15 cellular contexts compared by ENCODE assay signal in genomic region chr3:47791193-47791855, GRCh38. TPM values are rescaled to one million over a fixed set of nuclear protein-coding genes. Genes with fewer than 3 reads are reported as not detected.
DNase-seq lines count a peak whose midpoint lies in the region; ATAC-seq, FAIRE-seq and TF ChIP-seq lines count a peak whose summit lies in the region.
"Had no signal": no experiment of that assay in that cellular context is flagged by ENCODE, and none has a peak within 500 bp of the region (broad histone marks: within the 10 kb centered on the region; RNA-seq: fewer than 3 reads in every experiment).

No MANE protein-coding gene starts in this region.

- no peak for ATAC-seq in K562

- no peaks in the 10 kb centered on the region for H3K79me1 ChIP-seq in H9 (ENCODE audit: insufficient read depth, low read depth, low read length, poor library complexity, severe bottlenecking)

- H3K4me3 Mint-ChIP-seq in H9 = no peak overlapping the region

- H4K20me1 ChIP-seq in K562 (replicated peaks; ENCODE audit: control insufficient read depth, insufficient read depth, low read length) (no peaks in the 10 kb centered on the region), H9 (ENCODE audit: control insufficient read depth, insufficient read depth, insufficient read length) (no peaks in the 10 kb centered on the region)

- H3K27ac Mint-ChIP-seq in H9 = no peak overlapping the region

- H3K36me3 ChIP-seq in K562 (ENCODE audit: control insufficient read depth, insufficient read depth, low read length) (no peaks in the 10 kb centered on the region), SJCRH30 (no peaks in the 10 kb centered on the region)
- H3K36me3 ChIP-seq: BE2C, HAP-1 had no signal

- no peaks in the 10 kb centered on the region for H3K27me3 ChIP-seq in K562 (ENCODE audit: control insufficient read depth in 2 of 2, insufficient read depth in 2 of 2, low read length in 2 of 2)
- H3K27me3 ChIP-seq in H9 (ENCODE audit: insufficient read depth, low read length) = no peaks in the 10 kb centered on the region
- H3K27me3 ChIP-seq in SJCRH30 = no peaks in the 10 kb centered on the region
- H3K27me3 ChIP-seq: BE2C had no signal

- H3K79me2 ChIP-seq in K562 (ENCODE audit: control insufficient read depth, insufficient read depth, low read length) = no peaks in the 10 kb centered on the region
- H3K79me2 ChIP-seq in H9 (ENCODE audit: insufficient read depth, low read length) = no peaks in the 10 kb centered on the region

- no peak overlapping the region for H3K9ac ChIP-seq in K562 (ENCODE audit: insufficient read depth in 1 of 2, low read depth in 2 of 2, low read length in 2 of 2)
- no peak overlapping the region for H3K9ac ChIP-seq in H9 (ENCODE audit: extremely low read depth, insufficient read length, low read length)

- TF ChIP-seq RAD21 in K562 (CRISPR knock-in tag; conservative IDR thresholded peaks at IDR 0.05 in 1 of 2, IDR thresholded peaks at IDR 0.05 in 1 of 2) = no peak

- peak; percentile 18 for DNase-seq in DMS79 (lab: John Stamatoyannopoulos, UW)
- peak; percentile 35 for DNase-seq in KBM-7
- DNase-seq in K562 (ENCODE audit: extremely low read depth in 1 of 4, low spot score in 3 of 4) = no peak
- peak; percentile 47 for DNase-seq in renal cortical epithelial cell (ENCODE audit: low read depth)
- no peak for DNase-seq in H9
- no peak for DNase-seq in SJCRH30
- no peak for DNase-seq in SKM-1 treated with dmso at 0.1 percent for 144 hours (lab: John Stamatoyannopoulos, UW; ENCODE audit: unreplicated experiment)
- DNase-seq: BE2C, NCI-H1436 treated with DMSO at 0.1 percent for 48 hours, NCI-H2081, NCI-H510A treated with DMSO at 0.1 percent for 48 hours, NCI-H82, T-helper 9 cell had no signal

- no TSS peak for BruUV-seq in K562 (replicated peaks; lab: Mats Ljungman, UMichigan)

- CTCF ChIA-PET in K562 (lab: Yijun Ruan, JAX; ENCODE audit: low intra/inter-chr PET ratio) = interaction anchor here (0.6 kb wide), 1 partner anchor 361 kb away, joined by 4 read pairs; no protein-coding TSS in a partner anchor

- no peak overlapping the region for H3K23ac ChIP-seq in H9 (ENCODE audit: insufficient read length, low read depth, low read length)

- TF ChIP-seq CTCF in K562 (IDR thresholded peaks at IDR 0.05 in 2 of 3, conservative IDR thresholded peaks at IDR 0.05 in 1 of 3; ENCODE audit: insufficient read depth in 2 of 3, low read depth in 1 of 3, low read length in 3 of 3) = no peak
- no peak for TF ChIP-seq CTCF in H9 (conservative IDR thresholded peaks at IDR 0.05)

- no peak overlapping the region for H3K4me3 ChIP-seq in K562
- no peak overlapping the region for H3K4me3 ChIP-seq in SJCRH30
- H3K4me3 ChIP-seq: HAP-1 had no signal

- no peak overlapping the region for H3K18ac ChIP-seq in H9 (ENCODE audit: insufficient read length, low read depth, low read length)

- no peaks in the 10 kb centered on the region; a peak in 1 of 7 replicates for H3K36me3 Mint-ChIP-seq in H9 (ENCODE audit: insufficient read depth in 1 of 3, low read depth in 3 of 3)

- no peak overlapping the region for H2AK5ac ChIP-seq in H9 (ENCODE audit: insufficient read length, low read length)

- no peaks in the 10 kb centered on the region for H3K27me3 Mint-ChIP-seq in H9 (ENCODE audit: low read depth)

- H2BK5ac ChIP-seq in H9 (ENCODE audit: insufficient read length, low read length) = no peak overlapping the region

- H2AFZ ChIP-seq in K562 (ENCODE audit: low read depth, low read length) (no peak overlapping the region), H9 (ENCODE audit: low read length) (no peak overlapping the region)

- H2BK15ac ChIP-seq in H9 (ENCODE audit: low read depth, low read length) = no peak overlapping the region

- no peak overlapping the region for H4K91ac ChIP-seq in H9 (ENCODE audit: insufficient read length, low read depth, low read length)

- no peak overlapping the region for H3K4ac ChIP-seq in H9 (ENCODE audit: low read depth, low read length)

- H3T11ph ChIP-seq in H9 (ENCODE audit: low read length) = no peak overlapping the region

- FAIRE-seq in K562 (lab: Jason Lieb, UNC) = no peak
- FAIRE-seq: GM19239 had no signal

- peaks cover 10% of the 10 kb centered on the region for H3K9me3 ChIP-seq in K562 (replicated peaks; ENCODE audit: control insufficient read depth, insufficient read depth, low read depth, low read length)
- H3K9me3 ChIP-seq in H9 (ENCODE audit: control insufficient read depth, low read depth, low read length) = no peaks in the 10 kb centered on the region
- no peaks in the 10 kb centered on the region; the same call in 1 of the 2 replicates for H3K9me3 ChIP-seq in SJCRH30 (replicated peaks)
- H3K9me3 ChIP-seq: BE2C, HAP-1 had no signal

- H3K4me1 ChIP-seq in K562 (replicated peaks in 1 of 2; ENCODE audit: control insufficient read depth in 2 of 2, insufficient read depth in 2 of 2, low read length in 2 of 2) (peaks cover 0 to 6% of the 10 kb centered on the region in 2 experiments; a peak in 2 of 5 replicates), H9 (ENCODE audit: insufficient read depth, low read length) (no peaks in the 10 kb centered on the region), SJCRH30 (no peaks in the 10 kb centered on the region)
- H3K4me1 ChIP-seq: BE2C had no signal

- no peak overlapping the region for H2BK20ac ChIP-seq in H9 (ENCODE audit: low read depth, low read length, poor library complexity, severe bottlenecking)

- H3K56ac ChIP-seq in H9 (ENCODE audit: insufficient read length, low read depth, low read length) = no peak overlapping the region

- intact Hi-C loops in K562 (cut with micrococcal nuclease) = no loop called here

- H3K14ac ChIP-seq in H9 (ENCODE audit: insufficient read depth, low read length) = no peak overlapping the region

- no peak for TF ChIP-seq EP300 in K562 (IDR thresholded peaks at IDR 0.05; ENCODE audit: low read length)

- no peaks in the 10 kb centered on the region for H3K9me1 ChIP-seq in K562 (ENCODE audit: control insufficient read depth, insufficient read depth, low read length)

- POLR2A ChIA-PET in K562 (lab: Yijun Ruan, JAX) = interaction anchor here (1.0 kb wide), 1 partner anchor 11 kb away, joined by 3 read pairs; no protein-coding TSS in a partner anchor

- no peaks in the 10 kb centered on the region for H3K23me2 ChIP-seq in H9 (ENCODE audit: insufficient read length, low read depth, low read length, poor library complexity, severe bottlenecking)

- in situ Hi-C loops in KBM-7 (cut with MboI; ENCODE audit: low pct_unique_long_range_greater_than_20kb, low sequenced_read_pairs) (no loop called here), K562 (cut with MboI) (no loop called here)

- no peak overlapping the region for H3K4me2 ChIP-seq in K562 (ENCODE audit: insufficient read depth, low read length)
- H3K4me2 ChIP-seq in H9 (ENCODE audit: insufficient read depth, insufficient read length, low read length) = no peak overlapping the region

- TF ChIP-seq POLR2A in K562 (conservative IDR thresholded peaks at IDR 0.05) = no peak

- no peak overlapping the region for H3K27ac ChIP-seq in K562 (ENCODE audit: extremely low read depth, low read depth, low read length)
- H3K27ac ChIP-seq in H9 (ENCODE audit: insufficient read length, low read depth, low read length) = no peak overlapping the region
- no peak overlapping the region for H3K27ac ChIP-seq in SJCRH30

- WGBS in K562 (ENCODE audit: insufficient coverage, low coverage, missing lambda C conversion rate) = 77% methylated on average over 16 of the region's 16 CpGs
- no CpG with 5 or more reads among the region's 16 CpGs for WGBS in H9 (ENCODE audit: extremely low coverage, insufficient read length, low lambda C conversion rate)

- H2BK12ac ChIP-seq in H9 (ENCODE audit: insufficient read length, low read depth, low read length) = no peak overlapping the region

- H4K8ac ChIP-seq in H9 (replicated peaks; ENCODE audit: insufficient read length, low read depth, low read length) = no peak overlapping the region

- H3K4me1 Mint-ChIP-seq in H9 = no peaks in the 10 kb centered on the region

- H4K5ac ChIP-seq in H9 (ENCODE audit: insufficient read length, low read depth, low read length) = no peak overlapping the region

- no peak overlapping the region for H2BK120ac ChIP-seq in H9 (ENCODE audit: low read depth, low read length, poor library complexity, severe bottlenecking)

- H3K9me3 Mint-ChIP-seq in H9 = peaks cover 6 to 7% of the 10 kb centered on the region in 2 experiments; a peak in 2 of 5 replicates

RNA-seq across cellular contexts. Expression of gene SMARCC1, which starts 9.6 kb away (rescaled TPM):
- 160 and 393 TPM in 2 replicates for total RNA-seq in K562 (2011; cell fraction: chromatin; rRNA removed; ENCODE audit: low replicate concordance)
- 70.4 and 74.0 TPM in 2 replicates for total RNA-seq in K562 (2011; cell fraction: nucleolus; rRNA removed)
- 125 and 187 TPM in 2 replicates for total RNA-seq in K562 (2011; cell fraction: nucleoplasm; rRNA removed)
- total RNA-seq in K562 (2014; rRNA removed) = 66.0 and 72.2 TPM in 2 replicates
- 91.3 and 111 TPM in 2 replicates for total RNA-seq in K562 (2014; rRNA removed; fragmentation: Illumina TruSeq; extraction: Trizol)
- 85.8 and 86.0 TPM in 2 replicates for total RNA-seq in K562 (2015; rRNA removed; fragmentation: Illumina TruSeq; extraction: Trizol)
- total RNA-seq in K562 (2021) = 195 and 199 TPM in 2 replicates
- 62.0 and 63.7 TPM in 2 replicates for polyA plus RNA-seq in K562 (2011; rRNA removed)
- polyA plus RNA-seq in K562 (2011; cell fraction: cytosol; rRNA removed) = 27.0 and 29.4 TPM in 2 replicates
- polyA plus RNA-seq in K562 (2011; cell fraction: nucleus; rRNA removed) = 54.6 and 73.8 TPM in 2 replicates
- polyA plus RNA-seq in K562 (2012) = 72.1 and 86.8 TPM in 2 replicates
- 124 and 127 TPM in 2 replicates for polyA plus RNA-seq in K562 (2014; fragmentation: Illumina TruSeq; extraction: Trizol)
- polyA plus RNA-seq in K562 (2014; fragmentation: Nextera tagmentation; extraction: Ambion mirVana) = 10 to 100 TPM; 20.7 to 40.5 TPM
- polyA plus RNA-seq in K562 (2014; rRNA removed) = 47.2 and 55.8 TPM in 2 replicates
- polyA minus RNA-seq in K562 (2011; rRNA and poly(A)+ RNA removed) = 146 and 210 TPM in 2 replicates
- polyA minus RNA-seq in K562 (2011; cell fraction: cytosol; rRNA and poly(A)+ RNA removed) = 82.4 and 108 TPM in 2 replicates
- polyA minus RNA-seq in K562 (2011; cell fraction: nucleus; rRNA and poly(A)+ RNA removed) = 43.5 and 71.9 TPM in 2 replicates
- 34.7 and 82.9 TPM in 2 replicates for total RNA-seq in renal cortical epithelial cell
- total RNA-seq in H9 (2021) = 268 and 274 TPM in 2 replicates
- total RNA-seq in SJCRH30 (2014; rRNA removed; shearing (Covaris generic)) = 89.8 and 103 TPM in 2 replicates

RNA-seq across cellular contexts. Expression of gene DHX30, which starts 11.6 kb away (rescaled TPM):
- 284 and 628 TPM in 2 replicates for total RNA-seq in K562 (2011; cell fraction: chromatin; rRNA removed; ENCODE audit: low replicate concordance)
- 355 and 369 TPM in 2 replicates for total RNA-seq in K562 (2011; cell fraction: nucleolus; rRNA removed)
- 282 and 303 TPM in 2 replicates for total RNA-seq in K562 (2011; cell fraction: nucleoplasm; rRNA removed)
- total RNA-seq in K562 (2014; rRNA removed) (144 and 154 TPM in 2 replicates), K562 (2014; rRNA removed; fragmentation: Illumina TruSeq; extraction: Trizol) (48.8 and 53.4 TPM in 2 replicates), K562 (2015; rRNA removed; fragmentation: Illumina TruSeq; extraction: Trizol) (79.0 and 82.5 TPM in 2 replicates), K562 (2021) (155 and 158 TPM in 2 replicates), renal cortical epithelial cell (56.6 and 85.6 TPM in 2 replicates), H9 (2021) (107 TPM in 2 replicates)
- polyA plus RNA-seq in K562 (2011; rRNA removed) (57.0 and 90.6 TPM in 2 replicates), K562 (2014; fragmentation: Illumina TruSeq; extraction: Trizol) (83.6 and 100 TPM in 2 replicates), K562 (2014; fragmentation: Nextera tagmentation; extraction: Ambion mirVana) (10 to 100 TPM; 12.3 to 14.2 TPM), K562 (2014; rRNA removed) (104 and 113 TPM in 2 replicates)
- polyA plus RNA-seq in K562 (2011; cell fraction: cytosol; rRNA removed) = 80.2 and 129 TPM in 2 replicates
- 352 and 482 TPM in 2 replicates for polyA plus RNA-seq in K562 (2011; cell fraction: nucleus; rRNA removed)
- polyA plus RNA-seq in K562 (2012) = 75.3 and 81.4 TPM in 2 replicates
- polyA minus RNA-seq in K562 (2011; rRNA and poly(A)+ RNA removed) = 69.4 and 94.1 TPM in 2 replicates
- 87.7 and 97.7 TPM in 2 replicates for polyA minus RNA-seq in K562 (2011; cell fraction: cytosol; rRNA and poly(A)+ RNA removed)
- polyA minus RNA-seq in K562 (2011; cell fraction: nucleus; rRNA and poly(A)+ RNA removed) = 141 and 156 TPM in 2 replicates
- total RNA-seq in SJCRH30 (2014; rRNA removed; shearing (Covaris generic)) = 74.0 and 78.6 TPM in 2 replicates

Comparison
In these comparisons a context has a peak if more than half of its experiments do, and no peak if none do; other contexts are left out.
1. DNase-seq: peak in DMS79 (single experiment), KBM-7 (single experiment) and renal cortical epithelial cell (single experiment); none in K562 (0 of 4), H9 (single experiment), SJCRH30 (0 of 2) and SKM-1 treated with dmso at 0.1 percent for 144 hours (single experiment).